14 cellular contexts compared by ENCODE assay signal in genomic region chr1:214027498-214027897, GRCh38. TPM values are rescaled to one million over a fixed set of nuclear protein-coding genes. Genes with fewer than 3 reads are reported as not detected.
A peak's percentile ranks its signal among the peaks of the same experiment; 100 is the strongest.
DNase-seq lines count a peak whose midpoint lies in the region; ATAC-seq lines count a peak whose summit lies in the region.
"Had no signal": no experiment of that assay in that cellular context is flagged by ENCODE, and none has a peak within 500 bp of the region (broad histone marks: within the 10 kb centered on the region; RNA-seq: fewer than 3 reads in every experiment).

No MANE protein-coding gene starts in this region.

- H3K27ac ChIP-seq in HUES48 (ENCODE audit: low read depth, low read length) (peak overlapping the region; percentile 66), skeletal muscle tissue (ENCODE audit: low read depth, low read length) (peak overlapping the region; percentile 40)

- H3K9me3 ChIP-seq in HUES48 (ENCODE audit: control insufficient read depth, insufficient read depth, low read length) (no peaks in the 10 kb centered on the region), skeletal muscle tissue (ENCODE audit: control insufficient read depth in 3 of 3, low read length in 3 of 3) (no peaks in the 10 kb centered on the region)
- H3K9me3 ChIP-seq: BE2C, SJCRH30 had no signal

- H3K36me3 ChIP-seq in HUES48 (ENCODE audit: control insufficient read depth, insufficient read depth, low read length) (no peaks in the 10 kb centered on the region), skeletal muscle tissue (ENCODE audit: control insufficient read depth in 3 of 3, insufficient read depth in 3 of 3, low read length in 3 of 3) (no peaks in the 10 kb centered on the region)

- ATAC-seq in left lobe of liver, result peak; percentile 38
- ATAC-seq in activated T-cell treated with anti-CD3 and anti-CD28 coated beads, Interleukin-2, amount 50 U/mL, for 4 hours, result no peak
- no peak for ATAC-seq in HG02885 (IDR thresholded peaks at IDR 0.05; ENCODE audit: poor library complexity, unreplicated experiment)

- H3K4me3 ChIP-seq in HUES48 (ENCODE audit: low read depth, low read length), result peak overlapping the region; percentile 42; the same call in 1 of the 2 replicates
- H3K4me3 ChIP-seq in skeletal muscle tissue (ENCODE audit: low read length in 3 of 3), result no peak overlapping the region
- H3K4me3 ChIP-seq: SJCRH30 had no signal

- H3K4me1 ChIP-seq in HUES48 (ENCODE audit: control insufficient read depth, insufficient read depth, low read length) (peaks cover 54% of the 10 kb centered on the region), skeletal muscle tissue (ENCODE audit: control insufficient read depth in 3 of 3, insufficient read depth in 3 of 3, low read length in 3 of 3) (peaks cover 3 to 20% (median 9%) of the 10 kb centered on the region in 3 donors)

- peaks cover 4% of the 10 kb centered on the region; the same call in 1 of the 2 replicates for H3K27me3 ChIP-seq in HUES48 (ENCODE audit: control insufficient read depth, insufficient read depth, low read length)
- no peaks in the 10 kb centered on the region for H3K27me3 ChIP-seq in skeletal muscle tissue (ENCODE audit: control insufficient read depth in 3 of 3, insufficient read depth in 3 of 3, low read length in 3 of 3)
- H3K27me3 ChIP-seq: BE2C, SJCRH30 had no signal

- H3K9me3 Mint-ChIP-seq in activated T-cell treated with anti-CD3 and anti-CD28 coated beads, Interleukin-2, amount 50 U/mL, for 4 hours, result no peaks in the 10 kb centered on the region

- H3K9ac ChIP-seq in HUES48 (ENCODE audit: low read depth, low read length) (0 out of 2 replicates have a peak overlapping the region, but pooled peaks have one; percentile 31), skeletal muscle tissue (ENCODE audit: low read depth in 1 of 3, low read length in 3 of 3) (peak overlapping the region in 1 of 3 donors; percentile 34)

- no peaks in the 10 kb centered on the region for H3K36me3 Mint-ChIP-seq in activated T-cell treated with anti-CD3 and anti-CD28 coated beads, Interleukin-2, amount 50 U/mL, for 4 hours (ENCODE audit: insufficient read depth)
- H3K36me3 Mint-ChIP-seq: CD4-positive, alpha-beta memory T cell had no signal

- DNase-seq in OCI-M1 (lab: John Stamatoyannopoulos, UW) (peak; percentile 11), left lobe of liver (ENCODE audit: low spot score) (peak; percentile 73), MV-4-11 (lab: John Stamatoyannopoulos, UW) (no peak)
- no peak for DNase-seq in stimulated activated CD8-positive, alpha-beta memory T cell treated with anti-CD3 and anti-CD28 coated beads, Interleukin-4, amount 100 ng/mL, for 48 hours
- DNase-seq in activated T-cell treated with anti-CD3 and anti-CD28 coated beads, Interleukin-2, amount 50 U/mL, for 4 hours, result no peak
- DNase-seq: BE2C; CD4-positive, alpha-beta memory T cell; NCI-H1417 treated with DMSO at 0.1 percent for 48 hours; NCI-H2029; NCI-H2171 treated with DMSO at 0.1 percent for 48 hours; SJCRH30 had no signal

- H3K4me1 Mint-ChIP-seq in activated T-cell treated with anti-CD3 and anti-CD28 coated beads, Interleukin-2, amount 50 U/mL, for 4 hours (ENCODE audit: low read depth), result no peaks in the 10 kb centered on the region
- H3K4me1 Mint-ChIP-seq: CD4-positive, alpha-beta memory T cell had no signal

- H3K27me3 Mint-ChIP-seq in activated T-cell treated with anti-CD3 and anti-CD28 coated beads, Interleukin-2, amount 50 U/mL, for 4 hours (ENCODE audit: low read depth), result peaks cover 5% of the 10 kb centered on the region

- no peak overlapping the region for H3K4me3 Mint-ChIP-seq in activated T-cell treated with anti-CD3 and anti-CD28 coated beads, Interleukin-2, amount 50 U/mL, for 4 hours
- H3K4me3 Mint-ChIP-seq: CD4-positive, alpha-beta memory T cell had no signal

RNA-seq across cellular contexts. Expression of gene PROX1, which starts 39.7 kb away (rescaled TPM):
- total RNA-seq in left lobe of liver, result 173 TPM
- total RNA-seq in skeletal muscle tissue, result 6.3 TPM
- total RNA-seq in activated T-cell treated with anti-CD3 and anti-CD28 coated beads, Interleukin-2, amount 50 U/mL, for 4 hours, result under 1 TPM; 0.03 to 0.13 (median 0.08) TPM
- total RNA-seq: CD4-positive, alpha-beta memory T cell had no signal

Comparison
In these comparisons a context has a peak if more than half of its experiments do, and no peak if none do; other contexts are left out.
1. DNase-seq: peak in OCI-M1 (single experiment) and left lobe of liver (single experiment); none in stimulated activated CD8-positive, alpha-beta memory T cell treated with anti-CD3 and anti-CD28 coated beads, Interleukin-4, amount 100 ng/mL, for 48 hours (single experiment), activated T-cell treated with anti-CD3 and anti-CD28 coated beads, Interleukin-2, amount 50 U/mL, for 4 hours (single experiment) and MV-4-11 (single experiment).
2. RNA of gene PROX1, which starts 39.7 kb away (total RNA-seq): 173 TPM in left lobe of liver (single experiment); 6.3 TPM in skeletal muscle tissue (single experiment) and 0.03 to 0.13 TPM in activated T-cell treated with anti-CD3 and anti-CD28 coated beads, Interleukin-2, amount 50 U/mL, for 4 hours; every median in the first group is over 10 times any median in the second.